19 cellular contexts compared by ENCODE assay signal in the genomic region with DNA sequence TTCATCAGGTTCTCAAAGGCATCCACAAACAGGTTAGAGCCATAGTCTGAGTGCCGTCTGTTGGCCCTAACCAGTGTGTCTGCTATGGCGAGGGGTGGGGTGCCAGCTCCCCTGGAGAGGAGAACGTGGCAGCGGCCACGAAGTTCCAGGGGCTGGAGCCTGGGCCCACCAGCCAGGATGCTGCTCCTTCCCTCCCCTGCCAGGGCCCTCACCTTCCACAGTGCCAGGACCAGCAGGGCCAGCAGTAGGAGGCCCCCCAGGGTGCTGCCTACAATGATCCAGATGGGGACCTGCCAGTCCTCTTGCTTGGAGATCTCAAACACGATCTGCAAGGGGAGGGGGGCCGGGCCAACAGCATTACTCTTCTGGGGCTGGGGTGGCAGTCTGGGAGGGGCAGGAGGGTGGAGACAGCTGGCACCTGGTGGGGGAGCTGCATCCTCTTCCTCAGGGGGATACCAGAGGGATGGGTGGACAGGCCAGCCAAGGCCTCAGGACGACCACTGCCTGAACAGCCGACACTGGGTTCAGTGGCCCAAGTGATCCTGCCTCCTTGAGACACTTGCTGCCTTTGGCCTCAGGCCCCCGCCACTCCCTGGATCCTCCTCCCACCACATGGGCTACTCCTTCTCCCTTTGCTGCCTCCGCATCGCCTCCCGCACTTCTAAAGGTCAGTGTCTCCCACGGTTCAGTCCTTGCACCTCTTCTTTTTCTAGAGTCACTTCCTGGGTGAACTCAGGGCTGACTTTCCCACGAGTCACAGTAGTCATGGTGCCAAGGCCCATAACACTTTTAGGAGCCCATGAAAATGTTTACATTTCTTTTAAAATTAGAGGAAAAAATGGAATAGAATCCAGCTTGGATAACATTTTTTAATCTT. TPM values are rescaled to one million over a fixed set of nuclear protein-coding genes. Genes with fewer than 3 reads are reported as not detected.
DNase-seq lines count a peak whose midpoint lies in the region; FAIRE-seq and TF ChIP-seq lines count a peak whose summit lies in the region.
"Had no signal": no experiment of that assay in that cellular context is flagged by ENCODE, and none has a peak within 500 bp of the region (broad histone marks: within the 10 kb centered on the region; RNA-seq: fewer than 3 reads in every experiment).

No MANE protein-coding gene starts in this region.

- H3K27ac Mint-ChIP-seq in endodermal cell: no peak overlapping the region
- H3K27ac Mint-ChIP-seq in immature natural killer cell: peak overlapping the region in 3 of 6 donors; percentile 25 to 83 (median 57)
- H3K27ac Mint-ChIP-seq: activated CD4-positive, alpha-beta memory T cell treated with anti-CD3 and anti-CD28 coated beads for 36 hours; CD8-positive, alpha-beta T cell; T-helper 17 cell had no signal

- no peak overlapping the region for H3K4me3 ChIP-seq in MM.1S (ENCODE audit: low read length)
- H3K4me3 ChIP-seq in endodermal cell (ENCODE audit: low read length): no peak overlapping the region
- H3K4me3 ChIP-seq in smooth muscle cell: no peak overlapping the region
- H3K4me3 ChIP-seq: heart right ventricle, Peyer's patch had no signal

- peaks cover 35% of the 10 kb centered on the region for H3K79me2 ChIP-seq in MM.1S (ENCODE audit: low read length)
- H3K79me2 ChIP-seq in smooth muscle cell (ENCODE audit: low read depth): no peaks in the 10 kb centered on the region

- TF ChIP-seq CTCF in MM.1S (IDR thresholded peaks at IDR 0.05; ENCODE audit: low read length) (no peak), endodermal cell (conservative IDR thresholded peaks at IDR 0.05) (no peak), smooth muscle cell (IDR thresholded peaks at IDR 0.05; ENCODE audit: borderline replicate concordance, insufficient read depth, poor library complexity, severe bottlenecking) (no peak), D721Med (IDR thresholded peaks at IDR 0.05; ENCODE audit: insufficient read depth, missing control alignments) (no peak)

- FAIRE-seq in D721Med (lab: Jason Lieb, UNC): no peak
- FAIRE-seq: bronchial epithelial cell had no signal

- H3K9me3 ChIP-seq in MM.1S (replicated peaks; ENCODE audit: insufficient read depth, low read length) (no peaks in the 10 kb centered on the region), endodermal cell (ENCODE audit: control insufficient read depth, low read length) (no peaks in the 10 kb centered on the region), smooth muscle cell (replicated peaks; ENCODE audit: low read depth) (no peaks in the 10 kb centered on the region)
- H3K9me3 ChIP-seq: heart right ventricle, Peyer's patch had no signal

- H4K20me1 ChIP-seq in MM.1S (ENCODE audit: insufficient read depth, low read length): no peaks in the 10 kb centered on the region
- H4K20me1 ChIP-seq in smooth muscle cell (ENCODE audit: low read depth): no peaks in the 10 kb centered on the region

- peak overlapping the region; percentile 51; the same call in 1 of the 2 replicates for H3K4me2 ChIP-seq in MM.1S (ENCODE audit: low read depth, low read length)
- H3K4me2 ChIP-seq in smooth muscle cell: no peak overlapping the region

- H3K4me1 ChIP-seq in MM.1S (ENCODE audit: low read length) (peaks cover 61% of the 10 kb centered on the region), endodermal cell (ENCODE audit: control insufficient read depth, insufficient read depth, low read length) (no peaks in the 10 kb centered on the region), smooth muscle cell (ENCODE audit: low read depth) (no peaks in the 10 kb centered on the region)

- H2AFZ ChIP-seq in MM.1S (ENCODE audit: low read length) (no peak overlapping the region), smooth muscle cell (ENCODE audit: low read depth) (no peak overlapping the region)

- peak; percentile 49 for DNase-seq in NCI-H2171 treated with DMSO at 0.1 percent for 48 hours (lab: John Stamatoyannopoulos, UW)
- DNase-seq in NCI-H2171 (lab: John Stamatoyannopoulos, UW): no peak
- no peak for DNase-seq in MM.1S
- DNase-seq in endodermal cell: peak; percentile 47
- DNase-seq in smooth muscle cell (lab: John Stamatoyannopoulos, UW; ENCODE audit: unreplicated experiment): no peak
- no peak for DNase-seq in HUDEP-2 (lab: John Stamatoyannopoulos, UW; ENCODE audit: unreplicated experiment in 76 of 76)
- DNase-seq in D721Med (ENCODE audit: insufficient read length, low spot score): no peak
- no peak for DNase-seq in immature natural killer cell
- DNase-seq: 8988T; activated CD4-positive, alpha-beta memory T cell treated with anti-CD3 and anti-CD28 coated beads for 36 hours; activated naive CD4-positive, alpha-beta T cell treated with anti-CD3 and anti-CD28 coated beads, Interleukin-2, amount 50 U/mL, for 16 hours; KBM-7; NCI-H146; NCI-H526 treated with DMSO at 0.1 percent for 48 hours; T-helper 17 cell had no signal

- H3K9me2 ChIP-seq in MM.1S (replicated peaks; ENCODE audit: insufficient read depth, low read length): no peaks in the 10 kb centered on the region

- WGBS in endodermal cell (ENCODE audit: insufficient coverage in 1 of 2, insufficient read length in 1 of 2), 2 experiments: 88 to 89% methylated on average over 6 to 15 of the region's 15 CpGs
- WGBS in smooth muscle cell (ENCODE audit: low lambda C conversion rate): 87% methylated on average over 15 of the region's 15 CpGs

- H3K4me1 Mint-ChIP-seq in endodermal cell (peaks cover 16% of the 10 kb centered on the region), immature natural killer cell (peaks cover 20 to 22% of the 10 kb centered on the region in 2 donors)

- H3F3A ChIP-seq in MM.1S (ENCODE audit: insufficient read depth, low read length) (peaks cover 48% of the 10 kb centered on the region), smooth muscle cell (ENCODE audit: low read depth) (no peaks in the 10 kb centered on the region)

- H3K4me3 Mint-ChIP-seq in endodermal cell (no peak overlapping the region), immature natural killer cell (no peak overlapping the region)
- H3K4me3 Mint-ChIP-seq: activated CD4-positive, alpha-beta memory T cell treated with anti-CD3 and anti-CD28 coated beads for 36 hours; CD8-positive, alpha-beta T cell; T-helper 17 cell had no signal

- H3K36me3 ChIP-seq in MM.1S (replicated peaks; ENCODE audit: insufficient read depth, low read length) (no peaks in the 10 kb centered on the region), endodermal cell (ENCODE audit: control insufficient read depth, insufficient read depth, low read length) (no peaks in the 10 kb centered on the region), smooth muscle cell (ENCODE audit: low read depth) (peaks cover 5% of the 10 kb centered on the region)
- H3K36me3 ChIP-seq: heart right ventricle, Peyer's patch had no signal

- H3K36me3 Mint-ChIP-seq in endodermal cell (ENCODE audit: low read depth) (no peaks in the 10 kb centered on the region), immature natural killer cell (peaks cover 0 to 3% (median 0%) of the 10 kb centered on the region in 3 donors)
- H3K36me3 Mint-ChIP-seq: activated CD4-positive, alpha-beta memory T cell treated with anti-CD3 and anti-CD28 coated beads for 36 hours had no signal

- H3K27ac ChIP-seq in MM.1S (ENCODE audit: low read length) (peak overlapping the region; percentile 89), endodermal cell (ENCODE audit: low read depth, low read length) (no peak overlapping the region), smooth muscle cell (ENCODE audit: low read depth) (peak overlapping the region; percentile 28)
- H3K27ac ChIP-seq: heart right ventricle, Peyer's patch had no signal

- no peaks in the 10 kb centered on the region for H3K27me3 Mint-ChIP-seq in endodermal cell (ENCODE audit: insufficient read depth)
- H3K27me3 Mint-ChIP-seq in immature natural killer cell (ENCODE audit: low read depth in 3 of 3): peaks cover 0 to 6% (median 2%) of the 10 kb centered on the region in 3 donors

- H3K9me3 Mint-ChIP-seq in endodermal cell: no peaks in the 10 kb centered on the region
- no peaks in the 10 kb centered on the region for H3K9me3 Mint-ChIP-seq in immature natural killer cell
- H3K9me3 Mint-ChIP-seq: activated CD4-positive, alpha-beta memory T cell treated with anti-CD3 and anti-CD28 coated beads for 36 hours; CD8-positive, alpha-beta T cell had no signal

- H3K27me3 ChIP-seq in MM.1S (replicated peaks; ENCODE audit: insufficient read depth, low read length) (no peaks in the 10 kb centered on the region), endodermal cell (ENCODE audit: control insufficient read depth, insufficient read depth, low read length, poor library complexity, severe bottlenecking) (no peaks in the 10 kb centered on the region), smooth muscle cell (ENCODE audit: low read depth) (no peaks in the 10 kb centered on the region)
- H3K27me3 ChIP-seq: heart right ventricle, Peyer's patch had no signal

- H3K9ac ChIP-seq in MM.1S (ENCODE audit: low read length) (no peak overlapping the region), endodermal cell (ENCODE audit: extremely low read depth, low read length, poor library complexity, severe bottlenecking) (no peak overlapping the region), smooth muscle cell (ENCODE audit: low read depth) (no peak overlapping the region)

RNA-seq across cellular contexts. Expression of gene FEM1B, which starts 26.3 kb away (rescaled TPM):
- 10 to 100 TPM; 65.4 to 67.9 TPM for total RNA-seq in endodermal cell
- polyA plus RNA-seq in endodermal cell (2013, experiment 1 of 2): 36.2 TPM
- polyA plus RNA-seq in endodermal cell (2013, experiment 2 of 2): 34.3 TPM
- total RNA-seq in smooth muscle cell: 41.4 and 50.0 TPM in 2 replicates
- 13.0 and 15.7 TPM in 2 replicates for polyA plus RNA-seq in smooth muscle cell
- polyA plus RNA-seq in immature natural killer cell: 10 to 100 TPM in 2 of 3 donors, 1 to 10 TPM in 1; 6.1 to 25.9 (median 18.4) TPM

Comparison
In these comparisons a context has a peak if more than half of its experiments do, and no peak if none do; other contexts are left out.
1. DNase-seq: peak in NCI-H2171 treated with DMSO at 0.1 percent for 48 hours (single experiment) and endodermal cell (single experiment); none in NCI-H2171 (single experiment), MM.1S (single experiment), smooth muscle cell (single experiment), HUDEP-2 (0 of 76), D721Med (single experiment) and immature natural killer cell (0 of 3).